Comparison of ENCODE assay signal across 18 cellular contexts in genomic region chr4:190015538-190016368, GRCh38. TPM values are rescaled to one million over a fixed set of nuclear protein-coding genes. Genes with fewer than 3 reads are reported as not detected.
DNase-seq lines count a peak whose midpoint lies in the region; ATAC-seq, FAIRE-seq and TF ChIP-seq lines count a peak whose summit lies in the region.
"Had no signal": no experiment of that assay in that cellular context is flagged by ENCODE, and none has a peak within 500 bp of the region (broad histone marks: within the 10 kb centered on the region; RNA-seq: fewer than 3 reads in every experiment).

No MANE protein-coding gene starts in this region.

- no peaks in the 10 kb centered on the region for H3K9me2 ChIP-seq in GM23338 (ENCODE audit: insufficient read depth)

- CTCF ChIA-PET in naive thymus-derived CD4-positive, alpha-beta T cell (lab: Charles Lee): no interaction called here

- POLR2A ChIA-PET in naive thymus-derived CD4-positive, alpha-beta T cell (lab: Charles Lee): no interaction called here

- FAIRE-seq in urothelium cell line (lab: Jason Lieb, UNC): no peak

- H2AFZ ChIP-seq in GM23338: peak overlapping the region; percentile 86

- WGBS in heart right ventricle, 2 donors: 7 to 8% methylated on average over 43 of the region's 43 CpGs

- H3K27ac ChIP-seq in CD4-positive, CD25-positive, alpha-beta regulatory T cell (ENCODE audit: insufficient read depth, low read length, poor library complexity, severe bottlenecking): no peak overlapping the region
- H3K27ac ChIP-seq in GM23338 (ENCODE audit: low read depth) (no peak overlapping the region), heart right ventricle (no peak overlapping the region)
- H3K27ac ChIP-seq in naive thymus-derived CD4-positive, alpha-beta T cell (ENCODE audit: low read depth, low read length): no peak overlapping the region
- H3K27ac ChIP-seq: SJSA1, VCaP had no signal

- no peaks in the 10 kb centered on the region for H3K9me3 ChIP-seq in CD4-positive, CD25-positive, alpha-beta regulatory T cell (ENCODE audit: control insufficient read depth in 2 of 2, low read length in 2 of 2)
- H3K9me3 ChIP-seq in naive thymus-derived CD4-positive, alpha-beta T cell (ENCODE audit: control insufficient read depth in 2 of 3, low read length in 3 of 3): no peaks in the 10 kb centered on the region
- H3K9me3 ChIP-seq in heart right ventricle: peaks cover 0 to 5% (median 0%) of the 10 kb centered on the region in 11 donors
- H3K9me3 ChIP-seq: mucosa of descending colon, SJSA1 had no signal

- peak overlapping the region in 3 of 4 donors; percentile 20 to 75 (median 65) for H3K4me3 Mint-ChIP-seq in CD4-positive, CD25-positive, alpha-beta regulatory T cell
- peak overlapping the region; percentile 77 for H3K4me3 Mint-ChIP-seq in GM23338
- peak overlapping the region; percentile 56 for H3K4me3 Mint-ChIP-seq in central memory CD8-positive, alpha-beta T cell
- peak overlapping the region in 9 of 10 donors; percentile 4 to 74 (median 33) for H3K4me3 Mint-ChIP-seq in naive thymus-derived CD4-positive, alpha-beta T cell

- no peaks in the 10 kb centered on the region for H3K36me3 ChIP-seq in CD4-positive, CD25-positive, alpha-beta regulatory T cell (ENCODE audit: control insufficient read depth, insufficient read depth, low read length)
- H3K36me3 ChIP-seq in GM23338 (ENCODE audit: insufficient read depth) (no peaks in the 10 kb centered on the region), heart right ventricle (no peaks in the 10 kb centered on the region)
- H3K36me3 ChIP-seq in naive thymus-derived CD4-positive, alpha-beta T cell (ENCODE audit: control insufficient read depth in 2 of 3, insufficient read depth in 3 of 3, low read length in 3 of 3): no peaks in the 10 kb centered on the region
- H3K36me3 ChIP-seq: SJSA1 had no signal

- H3K79me2 ChIP-seq in GM23338 (replicated peaks; ENCODE audit: insufficient read depth): no peaks in the 10 kb centered on the region

- H3K9me3 Mint-ChIP-seq in CD4-positive, CD25-positive, alpha-beta regulatory T cell: peaks cover 0 to 17% (median 0%) of the 10 kb centered on the region in 7 donors
- H3K9me3 Mint-ChIP-seq in GM23338: peaks cover 43% of the 10 kb centered on the region
- H3K9me3 Mint-ChIP-seq in central memory CD8-positive, alpha-beta T cell: no peaks in the 10 kb centered on the region
- peaks cover 1 to 25% (median 13%) of the 10 kb centered on the region in 11 donors for H3K9me3 Mint-ChIP-seq in naive thymus-derived CD4-positive, alpha-beta T cell
- H3K9me3 Mint-ChIP-seq: activated T-helper 2 cell treated with anti-CD3 and anti-CD28 coated beads, Interferon-gamma antibody, Interleukin-2, Interleukin-4, amounts not matched to agents 10 μg/mL and 5 μg/mL and 100 μg/mL, durations not matched to agents 14 hours and 24 hours and 36 hours had no signal

- peaks cover 13% of the 10 kb centered on the region for H3K4me1 ChIP-seq in CD4-positive, CD25-positive, alpha-beta regulatory T cell (ENCODE audit: control insufficient read depth, insufficient read depth, low read length, poor library complexity, severe bottlenecking)
- peaks cover 10% of the 10 kb centered on the region for H3K4me1 ChIP-seq in GM23338 (ENCODE audit: insufficient read depth)
- peaks cover 0 to 4% of the 10 kb centered on the region in 2 donors for H3K4me1 ChIP-seq in naive thymus-derived CD4-positive, alpha-beta T cell (ENCODE audit: control insufficient read depth in 2 of 2, insufficient read depth in 2 of 2, low read length in 2 of 2)
- peaks cover 0 to 28% (median 13%) of the 10 kb centered on the region in 9 donors for H3K4me1 ChIP-seq in heart right ventricle
- H3K4me1 ChIP-seq: SJSA1 had no signal

- peaks cover 3% of the 10 kb centered on the region for H3K36me3 Mint-ChIP-seq in CD4-positive, CD25-positive, alpha-beta regulatory T cell
- H3K36me3 Mint-ChIP-seq in GM23338 (ENCODE audit: low read depth): peaks cover 15% of the 10 kb centered on the region
- H3K36me3 Mint-ChIP-seq in central memory CD8-positive, alpha-beta T cell (ENCODE audit: insufficient read depth): peaks cover 11% of the 10 kb centered on the region
- peaks cover 0 to 15% (median 0%) of the 10 kb centered on the region in 5 donors for H3K36me3 Mint-ChIP-seq in naive thymus-derived CD4-positive, alpha-beta T cell

- no peak for TF ChIP-seq CTCF in GM23338 (conservative IDR thresholded peaks at IDR 0.05; ENCODE audit: low read depth in 2 of 2)
- no peak for TF ChIP-seq CTCF in heart right ventricle (IDR thresholded peaks at IDR 0.05)

- H3K27ac Mint-ChIP-seq in CD4-positive, CD25-positive, alpha-beta regulatory T cell: peak overlapping the region in 1 of 3 donors; percentile 53
- H3K27ac Mint-ChIP-seq in GM23338: no peak overlapping the region
- H3K27ac Mint-ChIP-seq in central memory CD8-positive, alpha-beta T cell (ENCODE audit: low read depth): peak overlapping the region; percentile 5
- H3K27ac Mint-ChIP-seq in naive thymus-derived CD4-positive, alpha-beta T cell: peak overlapping the region in 1 of 9 donors; percentile 60
- H3K27ac Mint-ChIP-seq: activated T-helper 2 cell treated with anti-CD3 and anti-CD28 coated beads, Interferon-gamma antibody, Interleukin-2, Interleukin-4, amounts not matched to agents 10 μg/mL and 5 μg/mL and 100 μg/mL, durations not matched to agents 14 hours and 24 hours and 36 hours had no signal

- H3K27me3 ChIP-seq in CD4-positive, CD25-positive, alpha-beta regulatory T cell (ENCODE audit: control insufficient read depth, insufficient read depth, low read length): peaks cover 6% of the 10 kb centered on the region
- H3K27me3 ChIP-seq in GM23338 (ENCODE audit: insufficient read depth) (peaks cover 100% of the 10 kb centered on the region), heart right ventricle (peaks cover 15 to 98% (median 89%) of the 10 kb centered on the region in 7 donors)
- peaks cover 0 to 6% of the 10 kb centered on the region in 2 donors for H3K27me3 ChIP-seq in naive thymus-derived CD4-positive, alpha-beta T cell (ENCODE audit: control insufficient read depth in 2 of 2, insufficient read depth in 2 of 2, low read length in 2 of 2)
- H3K27me3 ChIP-seq: SJSA1 had no signal

- no peak overlapping the region for H3K4me3 ChIP-seq in CD4-positive, CD25-positive, alpha-beta regulatory T cell (ENCODE audit: low read depth, low read length)
- H3K4me3 ChIP-seq in GM23338: peak overlapping the region; percentile 50
- no peak overlapping the region for H3K4me3 ChIP-seq in naive thymus-derived CD4-positive, alpha-beta T cell (ENCODE audit: low read length)
- H3K4me3 ChIP-seq in heart right ventricle: peak overlapping the region in 1 of 10 donors; percentile 32
- H3K4me3 ChIP-seq: mucosa of descending colon, SJSA1 had no signal

- intact Hi-C loops in naive thymus-derived CD4-positive, alpha-beta T cell (cut with micrococcal nuclease): no loop called here
- intact Hi-C loops in heart right ventricle (cut with DNase I): no loop called here

- H3K4me2 ChIP-seq in GM23338: peak overlapping the region; percentile 79

- DNase-seq in CD4-positive, CD25-positive, alpha-beta regulatory T cell: no peak
- DNase-seq in GM23338 (ENCODE audit: low spot score) (peak; percentile 69), urothelium cell line (ENCODE audit: low spot score) (no peak), heart right ventricle (no peak), inferior parietal cortex (ENCODE audit: extremely low spot score) (no peak)
- DNase-seq in central memory CD8-positive, alpha-beta T cell (ENCODE audit: low spot score in 2 of 2): no peak
- no peak for DNase-seq in naive thymus-derived CD4-positive, alpha-beta T cell
- DNase-seq: hippocampal formation; Kasumi-1; mucosa of descending colon; NCI-H187; NK-92 treated with Interleukin-12 subunit alpha and Interleukin-12 subunit beta, amount 100 ng/mL, for 24 hours; stimulated activated CD4-positive, alpha-beta T cell treated with anti-CD3 and anti-CD28 coated beads, Interleukin-4, amount 100 ng/mL, for 24 hours had no signal

- 0 out of 2 replicates have a peak, but pooled peaks cover 2% of the 10 kb centered on the region for H3F3A ChIP-seq in GM23338 (replicated peaks; ENCODE audit: low read depth)

- ATAC-seq in CD4-positive, CD25-positive, alpha-beta regulatory T cell (ENCODE audit: low read depth in 2 of 2): no peak
- ATAC-seq in GM23338 (peak; percentile 7), heart right ventricle (no peak)
- ATAC-seq in central memory CD8-positive, alpha-beta T cell (replicated peaks; ENCODE audit: extremely low read depth, poor library complexity, severe bottlenecking): no peak
- ATAC-seq in naive thymus-derived CD4-positive, alpha-beta T cell: no peak

- peaks cover 5% of the 10 kb centered on the region; the same call in 1 of the 2 replicates for H4K20me1 ChIP-seq in GM23338 (replicated peaks; ENCODE audit: insufficient read depth)

- H3K4me1 Mint-ChIP-seq in CD4-positive, CD25-positive, alpha-beta regulatory T cell: peaks cover 0 to 36% (median 13%) of the 10 kb centered on the region in 4 donors
- H3K4me1 Mint-ChIP-seq in GM23338: peaks cover 39% of the 10 kb centered on the region
- peaks cover 39% of the 10 kb centered on the region for H3K4me1 Mint-ChIP-seq in central memory CD8-positive, alpha-beta T cell
- peaks cover 23 to 47% (median 43%) of the 10 kb centered on the region in 7 donors for H3K4me1 Mint-ChIP-seq in naive thymus-derived CD4-positive, alpha-beta T cell

- H3K27me3 Mint-ChIP-seq in CD4-positive, CD25-positive, alpha-beta regulatory T cell: peaks cover 71% of the 10 kb centered on the region
- H3K27me3 Mint-ChIP-seq in GM23338 (ENCODE audit: insufficient read depth, low read depth, poor library complexity): peaks cover 77% of the 10 kb centered on the region
- peaks cover 79% of the 10 kb centered on the region for H3K27me3 Mint-ChIP-seq in central memory CD8-positive, alpha-beta T cell
- H3K27me3 Mint-ChIP-seq in naive thymus-derived CD4-positive, alpha-beta T cell: peaks cover 66 to 78% (median 75%) of the 10 kb centered on the region in 5 donors

TF ChIP-seq in GM23338, 12 proteins besides CTCF, POLR2A, EP300 and RAD21 (continues in another document):
- TF ChIP-seq CREB1 (CRISPR knock-in tag; IDR thresholded peaks at IDR 0.05; ENCODE audit: low read depth): no peak
- TF ChIP-seq JUNB (IDR thresholded peaks at IDR 0.05; ENCODE audit: unreplicated experiment): no peak
- TF ChIP-seq ZNF114 (CRISPR knock-in tag; IDR thresholded peaks at IDR 0.05): no peak

RNA-seq across cellular contexts. Expression of gene FRG2, which starts 11.3 kb away (rescaled TPM):
- total RNA-seq in CD4-positive, CD25-positive, alpha-beta regulatory T cell: not detected
- polyA plus RNA-seq in CD4-positive, CD25-positive, alpha-beta regulatory T cell: not detected
- total RNA-seq in GM23338 (2014; rRNA removed; shearing (Covaris generic)): not detected in 2 replicates
- polyA plus RNA-seq in GM23338 (2016; fragmentation: Nextera tagmentation; extraction: Ambion mirVana): not detected in 2 replicates
- total RNA-seq in naive thymus-derived CD4-positive, alpha-beta T cell: not detected
- not detected for polyA plus RNA-seq in naive thymus-derived CD4-positive, alpha-beta T cell
- total RNA-seq in heart right ventricle: not detected
- not detected for polyA plus RNA-seq in heart right ventricle
- total RNA-seq: activated T-helper 2 cell treated with anti-CD3 and anti-CD28 coated beads, Interferon-gamma antibody, Interleukin-2, Interleukin-4, amounts not matched to agents 10 μg/mL and 5 μg/mL and 100 μg/mL, durations not matched to agents 14 hours and 24 hours and 36 hours; cardiac septum; mucosa of descending colon; SJSA1 had no signal
- polyA plus RNA-seq: esophagus had no signal

RNA-seq across cellular contexts. Expression of gene DBET, which starts 48.5 kb away (rescaled TPM):
- not detected for total RNA-seq in CD4-positive, CD25-positive, alpha-beta regulatory T cell
- not detected for polyA plus RNA-seq in CD4-positive, CD25-positive, alpha-beta regulatory T cell
- total RNA-seq in GM23338 (2014; rRNA removed; shearing (Covaris generic)): not detected in 2 replicates
- polyA plus RNA-seq in GM23338 (2016; fragmentation: Nextera tagmentation; extraction: Ambion mirVana) (0.08 TPM in 1 of 2 replicates, not detected in the other), heart right ventricle (not detected)
- not detected for total RNA-seq in naive thymus-derived CD4-positive, alpha-beta T cell
- not detected for polyA plus RNA-seq in naive thymus-derived CD4-positive, alpha-beta T cell
- total RNA-seq in heart right ventricle: not detected
- total RNA-seq: activated T-helper 2 cell treated with anti-CD3 and anti-CD28 coated beads, Interferon-gamma antibody, Interleukin-2, Interleukin-4, amounts not matched to agents 10 μg/mL and 5 μg/mL and 100 μg/mL, durations not matched to agents 14 hours and 24 hours and 36 hours; mucosa of descending colon; SJSA1 had no signal
- polyA plus RNA-seq: esophagus had no signal
